Comparison of ENCODE assay signal across 8 cellular contexts in genomic region chr6:41602864-41603608, GRCh38. TPM values are rescaled to one million over a fixed set of nuclear protein-coding genes. Genes with fewer than 3 reads are reported as not detected.
DNase-seq lines count a peak whose midpoint lies in the region; ATAC-seq and TF ChIP-seq lines count a peak whose summit lies in the region.

No MANE protein-coding gene starts in this region.

- in situ Hi-C loops in SK-MEL-5 (cut with HindIII; ENCODE audit: low pct_unique_long_range_greater_than_20kb, low sequenced_read_pairs): no loop called here

- H3K27ac ChIP-seq in A673 (ENCODE audit: low read depth, low read length, poor library complexity, severe bottlenecking) (peak overlapping the region; percentile 26), testis (no peak overlapping the region)

- CTCF ChIA-PET in A673 (lab: Charles Lee): interaction anchor here (0.5 to 1.7 kb wide), 13 partner anchors 28 to 261 kb away, joined by 3 to 26 read pairs (median 5); no protein-coding TSS in a partner anchor

- peak; percentile 98 for TF ChIP-seq CTCF in A673 (conservative IDR thresholded peaks at IDR 0.05; ENCODE audit: low read depth, low read length)
- peak; percentile 98 for TF ChIP-seq CTCF in osteocyte (IDR thresholded peaks at IDR 0.05)
- TF ChIP-seq CTCF in testis (IDR thresholded peaks at IDR 0.05): peak; percentile 74 to 79 (median 78)

- no peak for TF ChIP-seq POLR2A in testis (IDR thresholded peaks at IDR 0.05)

- H3K9me3 ChIP-seq in A673 (ENCODE audit: low read depth, low read length, poor library complexity, severe bottlenecking): no peaks in the 10 kb centered on the region
- no peaks in the 10 kb centered on the region for H3K9me3 ChIP-seq in testis

- intact Hi-C loops in A673 (cut with micrococcal nuclease; ENCODE audit: unreplicated experiment) (loop anchor here (1.0 to 10.0 kb wide), 2 partner anchors 79 to 172 kb away; partner anchors contain the start of gene FRS3), Right ventricle myocardium inferior (cut with DNase I) (loop anchor here (1.0 to 10.0 kb wide), 3 partner anchors 79 to 442 kb away; partner anchors contain the start of gene FRS3), testis (cut with DNase I; ENCODE audit: low total_unique reads) (loop anchor here (5.0 kb wide), 1 partner anchor 79 kb away; no protein-coding TSS in a partner anchor)

- no TSS peak for BruUV-seq in A673 (replicated peaks; lab: Mats Ljungman, UMichigan)

- POLR2A ChIA-PET in A673 (lab: Charles Lee; ENCODE audit: low non-redundant PET): interaction anchor here (0.6 kb wide), 1 partner anchor 45 kb away, joined by 3 read pairs; no protein-coding TSS in a partner anchor

- peaks cover 11% of the 10 kb centered on the region for H3K4me1 ChIP-seq in A673 (ENCODE audit: insufficient read depth, low read length, poor library complexity, severe bottlenecking)
- H3K4me1 ChIP-seq in testis: peaks cover 10% of the 10 kb centered on the region

- H3K27me3 ChIP-seq in A673 (replicated peaks; ENCODE audit: insufficient read depth, low read depth, low read length, poor library complexity) (no peaks in the 10 kb centered on the region), testis (no peaks in the 10 kb centered on the region)

- H3K36me3 ChIP-seq in A673 (ENCODE audit: insufficient read depth, low read length, poor library complexity, severe bottlenecking): no peaks in the 10 kb centered on the region
- no peaks in the 10 kb centered on the region for H3K36me3 ChIP-seq in testis (ENCODE audit: low read depth, missing control alignments)

- H3K4me3 Mint-ChIP-seq in osteocyte (ENCODE audit: unreplicated experiment): peak overlapping the region; percentile 45

- H3K36me3 Mint-ChIP-seq in osteocyte (ENCODE audit: unreplicated experiment): peaks cover 3% of the 10 kb centered on the region

- WGBS in testis, 2 donors: 9 to 23% methylated on average over 20 of the region's 20 CpGs

- peaks cover 5% of the 10 kb centered on the region for H3K4me1 Mint-ChIP-seq in osteocyte (ENCODE audit: unreplicated experiment)

- peak; percentile 59 for ATAC-seq in GM19023 (IDR thresholded peaks at IDR 0.05; ENCODE audit: unreplicated experiment)
- peak; percentile 77 for ATAC-seq in Right ventricle myocardium inferior

- no peaks in the 10 kb centered on the region for H3K9me3 Mint-ChIP-seq in osteocyte (ENCODE audit: unreplicated experiment)

- H3K4me3 ChIP-seq in A673 (ENCODE audit: low read depth, low read length, poor library complexity, severe bottlenecking): peak overlapping the region; percentile 10
- no peak overlapping the region for H3K4me3 ChIP-seq in testis

- peak; percentile 93 for DNase-seq in A673 (ENCODE audit: low spot score)
- peak; percentile 75 for DNase-seq in MV-4-11 (lab: John Stamatoyannopoulos, UW)
- peak; percentile 89 for DNase-seq in SK-MEL-5 (ENCODE audit: low read depth, low spot score)
- peak; percentile 75 for DNase-seq in activated naive CD4-positive, alpha-beta T cell treated with Interleukin-2 at 50 U/mL for 16 hours
- DNase-seq in Right ventricle myocardium inferior (ENCODE audit: missing footprints): peak; percentile 85
- peak; percentile 91 for DNase-seq in osteocyte (ENCODE audit: extremely low spot score, unreplicated experiment)
- DNase-seq in testis: peak; percentile 84

- no peak overlapping the region for H3K27ac Mint-ChIP-seq in osteocyte (ENCODE audit: unreplicated experiment)

- no peaks in the 10 kb centered on the region for H3K27me3 Mint-ChIP-seq in osteocyte (ENCODE audit: unreplicated experiment)

RNA-seq across cellular contexts. Expression of gene MDFI, which starts 35.2 kb away (rescaled TPM):
- total RNA-seq in A673 (2021) (342 and 346 TPM in 2 replicates), Right ventricle myocardium inferior (1.3 TPM), osteocyte (74.1 and 75.9 TPM in 2 replicates), testis (10 to 100 TPM; 15.1 to 16.0 TPM)
- total RNA-seq in SK-MEL-5 (2014; rRNA removed; shearing (Covaris generic)): 0.21 TPM in 2 replicates
- 0.14 and 0.27 TPM in 2 replicates for polyA plus RNA-seq in SK-MEL-5 (2015; cell fraction: cytosol; rRNA removed)
- not detected in 2 replicates for polyA plus RNA-seq in SK-MEL-5 (2015; cell fraction: nucleus; rRNA removed)
- polyA plus RNA-seq in testis (ENCODE audit: insufficient read depth, low read depth, low replicate concordance): 12.9 TPM

RNA-seq across cellular contexts. Expression of gene FOXP4, which starts 56.9 kb away (rescaled TPM):
- total RNA-seq in A673 (2021) (53.9 and 56.7 TPM in 2 replicates), Right ventricle myocardium inferior (13.9 TPM), osteocyte (24.7 and 26.9 TPM in 2 replicates), testis (10 to 100 TPM; 39.7 to 50.2 TPM)
- 1.2 and 1.5 TPM in 2 replicates for total RNA-seq in SK-MEL-5 (2014; rRNA removed; shearing (Covaris generic))
- polyA plus RNA-seq in SK-MEL-5 (2015; cell fraction: cytosol; rRNA removed): 20.7 and 30.2 TPM in 2 replicates
- 4.6 and 6.9 TPM in 2 replicates for polyA plus RNA-seq in SK-MEL-5 (2015; cell fraction: nucleus; rRNA removed)
- 38.0 TPM for polyA plus RNA-seq in testis (ENCODE audit: insufficient read depth, low read depth, low replicate concordance)
